In the genomic region with DNA sequence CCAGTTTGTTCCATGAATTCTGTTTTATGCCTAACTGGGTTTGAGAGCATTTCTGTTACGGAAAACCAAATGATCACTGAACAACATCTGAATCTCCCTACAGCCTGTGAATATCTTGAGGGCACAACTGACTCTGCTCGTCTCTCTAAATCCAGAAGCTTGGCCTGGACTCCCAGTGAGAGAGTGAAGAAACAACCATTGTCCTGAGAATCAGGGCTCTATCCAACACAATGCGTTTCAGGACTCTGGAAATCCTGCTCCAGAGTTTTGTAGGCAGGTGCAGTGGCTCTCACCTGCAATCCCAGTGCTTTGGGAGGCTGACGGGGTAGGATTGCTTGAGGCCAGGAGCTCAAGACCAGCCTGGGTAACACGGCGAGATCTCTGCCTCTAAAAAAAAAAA, we compare ENCODE assay signal across 21 cellular contexts. TPM values are rescaled to one million over a fixed set of nuclear protein-coding genes. Genes with fewer than 3 reads are reported as not detected.
"Had no signal": no experiment of that assay in that cellular context is flagged by ENCODE, and none has a peak within 500 bp of the region (broad histone marks: within the 10 kb centered on the region; RNA-seq: fewer than 3 reads in every experiment).

No MANE protein-coding gene starts in this region.

- ATAC-seq: activated CD4-positive, alpha-beta T cell treated with anti-CD3 and anti-CD28 coated beads for 36 hours; activated CD8-positive, alpha-beta T cell treated with anti-CD3 and anti-CD28 coated beads, Interleukin-2, amount 10 ng/mL, durations not matched to agents 7 days and 5 days; K562 had no signal

- H3K9me3 ChIP-seq: adrenal gland, Peyer's patch, SK-N-SH had no signal

- H3K4me3 ChIP-seq: adrenal gland, K562, Peyer's patch, SJSA1 had no signal

- DNase-seq: activated CD4-positive, alpha-beta T cell treated with anti-CD3 and anti-CD28 coated beads for 36 hours; activated CD4-positive, alpha-beta T cell treated with anti-CD3 and anti-CD28 coated beads, Interleukin-2, amount 10 ng/mL, durations not matched to agents 7 days and 5 days; activated CD4-positive, alpha-beta T cell treated with anti-CD3 and anti-CD28 coated beads, Interleukin-2, amount 50 U/mL, for 48 hours; activated CD8-positive, alpha-beta T cell treated with anti-CD3 and anti-CD28 coated beads, Interleukin-2, amount 10 ng/mL, durations not matched to agents 7 days and 5 days; activated gamma-delta T cell; activated naive CD4-positive, alpha-beta T cell treated with Interleukin-2 at 50 U/mL for 16 hours; activated T-cell treated with anti-CD3 and anti-CD28 coated beads, Interleukin-2, amount 50 U/mL, for 24 hours; adrenal gland; NCI-H1105; NCI-H1436; NCI-H1694; NCI-H1930; NCI-H2081 treated with DMSO at 0.1 percent for 48 hours; NCI-H345; NCI-H524 treated with DMSO at 0.1 percent for 48 hours; Peyer's patch; RPMI8226; SHP77 treated with DMSO at 0.1 percent for 48 hours; SK-N-SH had no signal

- H3K27me3 ChIP-seq: adrenal gland, Peyer's patch, SJSA1 had no signal

- H3K36me3 ChIP-seq: adrenal gland, Peyer's patch, SJSA1 had no signal

- H3K4me1 ChIP-seq: adrenal gland, Peyer's patch, SJSA1 had no signal

- H3K27ac ChIP-seq: adrenal gland, Peyer's patch, SJSA1 had no signal

RNA-seq across cellular contexts. Expression of gene MVB12B, which starts 7.8 kb away (rescaled TPM):
- total RNA-seq: K562 had no signal
